In the genomic region with DNA sequence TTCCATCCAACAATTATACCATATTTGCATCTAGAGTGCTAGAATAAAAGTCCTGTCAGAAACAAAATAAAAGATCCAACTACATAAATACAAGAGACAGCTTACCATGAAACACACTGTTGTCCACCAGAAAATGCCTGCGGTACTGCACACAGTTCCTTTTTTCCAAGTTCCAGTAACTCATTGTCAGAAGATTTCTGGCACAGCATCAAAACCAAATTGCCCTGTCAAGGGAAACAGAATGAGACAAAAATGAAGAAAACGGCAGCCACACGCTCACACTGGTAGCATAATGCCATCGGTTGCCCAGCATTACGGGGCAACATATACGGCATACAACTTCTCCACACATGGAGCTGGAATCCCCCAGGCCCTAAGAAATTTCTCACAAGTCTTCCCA, we compare ENCODE assay signal across 21 cellular contexts. TPM values are rescaled to one million over a fixed set of nuclear protein-coding genes. Genes with fewer than 3 reads are reported as not detected.
DNase-seq lines count a peak whose midpoint lies in the region; ATAC-seq and TF ChIP-seq lines count a peak whose summit lies in the region.
"Had no signal": no experiment of that assay in that cellular context is flagged by ENCODE, and none has a peak within 500 bp of the region (broad histone marks: within the 10 kb centered on the region; RNA-seq: fewer than 3 reads in every experiment).

No MANE protein-coding gene starts in this region.

- POLR2A ChIA-PET in WTC11 (lab: Charles Lee): no interaction called here

- no peak overlapping the region for H3K4me3 ChIP-seq in thyroid gland (replicated peaks in 1 of 3)
- H3K4me3 ChIP-seq: ascending aorta, HAP-1, heart left ventricle, transverse colon had no signal

- no peak for TF ChIP-seq POLR2A in thyroid gland (IDR thresholded peaks at IDR 0.05)

- peak overlapping the region; percentile 83 to 97 (median 87) for H3K27ac ChIP-seq in thyroid gland
- H3K27ac ChIP-seq: 22Rv1, ascending aorta had no signal

- no peaks in the 10 kb centered on the region for H3K36me3 Mint-ChIP-seq in brain
- no peaks in the 10 kb centered on the region for H3K36me3 Mint-ChIP-seq in neural crest cell (ENCODE audit: low read depth)
- no peaks in the 10 kb centered on the region for H3K36me3 Mint-ChIP-seq in WTC11
- H3K36me3 Mint-ChIP-seq: activated naive CD4-positive, alpha-beta T cell treated with anti-CD3 and anti-CD28 coated beads, Interleukin-2, amount 50 U/mL, for 24 hours; stimulated activated memory B cell treated with anti-CD40 and anti-IgM and Interleukin-4, amounts not matched to agents 10 μg/mL and 1 μg/mL and 100 μg/mL, for 72 hours had no signal

- CTCF ChIA-PET in WTC11 (lab: Charles Lee): interaction anchor here (0.8 to 1.0 kb wide), 3 partner anchors 102 to 352 kb away, joined by 3 to 4 read pairs (median 3); partner anchors contain the start of gene C3orf33

- intact Hi-C loops in thyroid gland (cut with DNase I): loop anchor here (5.0 kb wide), 1 partner anchor 352 kb away; no protein-coding TSS in a partner anchor

- H3K27ac Mint-ChIP-seq in brain: peak overlapping the region; percentile 83 to 95 (median 94)
- peak overlapping the region; percentile 91 for H3K27ac Mint-ChIP-seq in neural crest cell (ENCODE audit: unreplicated experiment)
- H3K27ac Mint-ChIP-seq in WTC11: no peak overlapping the region
- H3K27ac Mint-ChIP-seq: activated CD4-positive, alpha-beta T cell treated with anti-CD3 and anti-CD28 coated beads for 36 hours; activated naive CD4-positive, alpha-beta T cell treated with anti-CD3 and anti-CD28 coated beads, Interleukin-2, amount 50 U/mL, for 24 hours; stimulated activated memory B cell treated with anti-CD40 and anti-IgM and Interleukin-4, amounts not matched to agents 10 μg/mL and 1 μg/mL and 100 μg/mL, for 72 hours had no signal

- no peaks in the 10 kb centered on the region for H3K27me3 Mint-ChIP-seq in brain
- H3K27me3 Mint-ChIP-seq in neural crest cell (ENCODE audit: low read depth): no peaks in the 10 kb centered on the region
- no peaks in the 10 kb centered on the region for H3K27me3 Mint-ChIP-seq in WTC11 (ENCODE audit: low read depth)
- H3K27me3 Mint-ChIP-seq: activated CD4-positive, alpha-beta T cell treated with anti-CD3 and anti-CD28 coated beads for 36 hours; stimulated activated memory B cell treated with anti-CD40 and anti-IgM and Interleukin-4, amounts not matched to agents 10 μg/mL and 1 μg/mL and 100 μg/mL, for 72 hours had no signal

- H3K4me1 Mint-ChIP-seq in brain (peaks cover 64% of the 10 kb centered on the region), neural crest cell (peaks cover 43% of the 10 kb centered on the region), WTC11 (peaks cover 32% of the 10 kb centered on the region)
- H3K4me1 Mint-ChIP-seq: activated CD4-positive, alpha-beta T cell treated with anti-CD3 and anti-CD28 coated beads for 36 hours; activated naive CD4-positive, alpha-beta T cell treated with anti-CD3 and anti-CD28 coated beads, Interleukin-2, amount 50 U/mL, for 24 hours; stimulated activated memory B cell treated with anti-CD40 and anti-IgM and Interleukin-4, amounts not matched to agents 10 μg/mL and 1 μg/mL and 100 μg/mL, for 72 hours had no signal

- no peaks in the 10 kb centered on the region for H3K36me3 ChIP-seq in thyroid gland
- H3K36me3 ChIP-seq: ascending aorta, HAP-1, heart left ventricle, transverse colon had no signal

- no peaks in the 10 kb centered on the region for H3K27me3 ChIP-seq in thyroid gland
- H3K27me3 ChIP-seq: ascending aorta, heart left ventricle, transverse colon had no signal

- H3K9me3 Mint-ChIP-seq in brain (no peaks in the 10 kb centered on the region), neural crest cell (no peaks in the 10 kb centered on the region), WTC11 (no peaks in the 10 kb centered on the region)
- H3K9me3 Mint-ChIP-seq: activated naive CD4-positive, alpha-beta T cell treated with anti-CD3 and anti-CD28 coated beads, Interleukin-2, amount 50 U/mL, for 24 hours; stimulated activated memory B cell treated with anti-CD40 and anti-IgM and Interleukin-4, amounts not matched to agents 10 μg/mL and 1 μg/mL and 100 μg/mL, for 72 hours had no signal

- 60 to 72% methylated on average over 6 of the region's 6 CpGs for WGBS in thyroid gland, 2 donors

- DNase-seq in NCI-H1105 treated with DMSO at 0.1 percent for 48 hours (lab: John Stamatoyannopoulos, UW) (peak; percentile 11), NCI-H1105 (lab: John Stamatoyannopoulos, UW) (no peak), neural crest cell (ENCODE audit: low read depth, low spot score) (no peak), thyroid gland (peak in 1 of 2 donors; percentile 15), NK-92 (lab: John Stamatoyannopoulos, UW; ENCODE audit: unreplicated experiment) (no peak), WTC11 (ENCODE audit: low spot score) (no peak)
- DNase-seq: activated CD4-positive, alpha-beta T cell treated with anti-CD3 and anti-CD28 coated beads for 36 hours; AML-193; cortex of kidney; heart left ventricle; Kasumi-1; NCI-H1092 treated with DMSO at 0.1 percent for 48 hours; NCI-H510A treated with DMSO at 0.1 percent for 48 hours; transverse colon had no signal

- no peaks in the 10 kb centered on the region for H3K9me3 ChIP-seq in thyroid gland
- H3K9me3 ChIP-seq: ascending aorta, HAP-1, heart left ventricle, transverse colon had no signal

- no peak for ATAC-seq in GM21367 (IDR thresholded peaks at IDR 0.05; ENCODE audit: unreplicated experiment)
- ATAC-seq in WTC11: no peak
- ATAC-seq: activated CD4-positive, alpha-beta T cell treated with anti-CD3 and anti-CD28 coated beads for 36 hours; stimulated activated memory B cell treated with anti-CD40 and anti-IgM and Interleukin-4, amounts not matched to agents 10 μg/mL and 1 μg/mL and 100 μg/mL, for 72 hours had no signal

- peak overlapping the region in 4 of 5 experiments; percentile 31 to 74 (median 64) for H3K4me3 Mint-ChIP-seq in brain
- H3K4me3 Mint-ChIP-seq in neural crest cell: no peak overlapping the region
- no peak overlapping the region for H3K4me3 Mint-ChIP-seq in WTC11
- H3K4me3 Mint-ChIP-seq: activated CD4-positive, alpha-beta T cell treated with anti-CD3 and anti-CD28 coated beads for 36 hours; activated naive CD4-positive, alpha-beta T cell treated with anti-CD3 and anti-CD28 coated beads, Interleukin-2, amount 50 U/mL, for 24 hours; stimulated activated memory B cell treated with anti-CD40 and anti-IgM and Interleukin-4, amounts not matched to agents 10 μg/mL and 1 μg/mL and 100 μg/mL, for 72 hours had no signal

- TF ChIP-seq CTCF in brain (conservative IDR thresholded peaks at IDR 0.05) (no peak), neural crest cell (conservative IDR thresholded peaks at IDR 0.05) (no peak), thyroid gland (IDR thresholded peaks at IDR 0.05) (no peak), WTC11 (IDR thresholded peaks at IDR 0.05) (no peak)

- peaks cover 20 to 26% of the 10 kb centered on the region in 2 donors for H3K4me1 ChIP-seq in thyroid gland
- H3K4me1 ChIP-seq: ascending aorta, transverse colon had no signal

TF ChIP-seq in WTC11, 78 proteins besides CTCF, POLR2A, EP300 and RAD21:
- TF ChIP-seq GTF2I (CRISPR knock-in tag; conservative IDR thresholded peaks at IDR 0.05) (no peak), ARID4B (CRISPR knock-in tag; IDR thresholded peaks at IDR 0.05; ENCODE audit: borderline replicate concordance) (no peak), TCF7 (CRISPR knock-in tag; IDR thresholded peaks at IDR 0.05; ENCODE audit: low read depth) (no peak), ZNF317 (CRISPR knock-in tag; IDR thresholded peaks at IDR 0.05; ENCODE audit: borderline replicate concordance, low read depth) (no peak)
TF ChIP-seq in WTC11: peak in this region for 0.

RNA-seq across cellular contexts. Expression of gene PLCH1, which starts 40.8 kb away (rescaled TPM):
- polyA plus RNA-seq in brain (ENCODE audit: insufficient read depth, low read depth, low replicate concordance): 1.1 TPM
- total RNA-seq in neural crest cell (21.4 and 22.4 TPM in 2 replicates), thyroid gland (10 to 100 TPM in 3 of 4 donors, 1 to 10 TPM in 1; 4.3 to 20.6 (median 14.1) TPM), WTC11 (2021) (8.4 to 8.9 TPM (median 8.8 TPM) in 3 replicates)
- total RNA-seq: ascending aorta had no signal

Comparison
In these comparisons a context has a peak if more than half of its experiments do, and no peak if none do; other contexts are left out.
1. H3K4me3 Mint-ChIP-seq: peak in brain (4 of 5); none in neural crest cell (single experiment) and WTC11 (single experiment).